Comparison of ENCODE assay signal across 8 cellular contexts in the genomic region with DNA sequence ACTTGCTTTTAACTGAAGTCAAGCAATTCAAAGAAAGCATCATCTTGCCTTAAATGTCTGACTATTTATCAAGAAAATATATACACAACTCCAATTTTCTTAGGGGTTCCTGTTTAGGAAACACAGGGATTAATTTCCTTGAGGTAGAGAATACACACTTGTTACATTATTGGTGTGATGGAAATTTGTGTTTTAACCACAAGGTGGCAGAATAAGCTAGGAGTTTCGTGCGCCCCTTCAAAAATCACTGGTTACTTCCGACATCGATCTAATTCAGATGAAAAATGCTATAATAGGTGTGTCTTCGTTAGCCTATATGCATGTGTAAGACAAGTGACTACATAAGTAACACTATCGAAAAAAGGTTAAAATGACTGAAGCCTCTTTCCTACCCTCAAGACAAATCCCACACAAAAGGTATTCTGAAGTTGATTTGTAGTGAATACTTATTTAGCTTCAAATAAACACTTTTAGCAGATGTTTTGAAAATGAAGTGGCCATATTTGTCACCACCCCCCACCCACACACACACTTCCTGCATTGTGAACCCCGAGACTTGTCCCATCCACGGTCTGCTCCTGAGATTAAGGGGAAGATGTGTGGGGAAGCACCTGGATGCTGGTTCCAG.
DNase-seq lines count a peak whose midpoint lies in the region; ATAC-seq and TF ChIP-seq lines count a peak whose summit lies in the region.

No MANE protein-coding gene starts in this region.

- H3K4me1 ChIP-seq in PC-3 (ENCODE audit: insufficient read depth, low read length): no peaks in the 10 kb centered on the region; the same call in 1 of the 2 replicates

- TF ChIP-seq CTCF in PC-3 (conservative IDR thresholded peaks at IDR 0.05; ENCODE audit: low read depth, low read length): peak; percentile 83
- peak; percentile 85 for TF ChIP-seq CTCF in progenitor cell of endocrine pancreas (IDR thresholded peaks at IDR 0.05; ENCODE audit: unreplicated experiment)

- CTCF ChIA-PET in PC-3 (lab: Charles Lee): interaction anchor here (1.6 kb wide), 1 partner anchor 1156 kb away, joined by 7 read pairs; no protein-coding TSS in a partner anchor

- H3K27me3 Mint-ChIP-seq in progenitor cell of endocrine pancreas: no peaks in the 10 kb centered on the region

- intact Hi-C loops in PC-3 (cut with micrococcal nuclease): loop anchor here (1.0 to 10.0 kb wide), 9 partner anchors 201 to 1723 kb away; no protein-coding TSS in a partner anchor

- H3K27me3 ChIP-seq in PC-3 (ENCODE audit: low read length): no peaks in the 10 kb centered on the region

- H3K9me3 Mint-ChIP-seq in progenitor cell of endocrine pancreas (ENCODE audit: low read depth): no peaks in the 10 kb centered on the region

- no peak overlapping the region for H3K27ac ChIP-seq in PC-3 (ENCODE audit: low read length)

- no peak for TF ChIP-seq POLR2A in erythroblast (IDR thresholded peaks at IDR 0.05; ENCODE audit: low read length)

- DNase-seq in Ammon's horn (ENCODE audit: low spot score) (peak; percentile 62), PC-3 (peak; percentile 84), erythroblast (lab: John Stamatoyannopoulos, UW) (peak; percentile 10 to 46), progenitor cell of endocrine pancreas (ENCODE audit: low spot score, unreplicated experiment) (no peak)
- no peak for DNase-seq in activated CD4-positive, alpha-beta T cell treated with anti-CD3 and anti-CD28 coated beads for 1 hour

- POLR2A ChIA-PET in PC-3 (lab: Charles Lee; ENCODE audit: unreplicated experiment): no interaction called here

- H3K4me3 ChIP-seq in PC-3 (ENCODE audit: low read length): peak overlapping the region; percentile 33; the same call in 1 of the 2 replicates

- H3K36me3 Mint-ChIP-seq in progenitor cell of endocrine pancreas (ENCODE audit: insufficient read depth): no peaks in the 10 kb centered on the region

- H3K36me3 ChIP-seq in PC-3 (ENCODE audit: low read depth, low read length): no peaks in the 10 kb centered on the region

- H3K4me1 Mint-ChIP-seq in progenitor cell of endocrine pancreas (ENCODE audit: low read depth): peaks cover 5% of the 10 kb centered on the region

- H3K9me3 ChIP-seq in PC-3 (ENCODE audit: low read length): no peaks in the 10 kb centered on the region

- no TSS peak for BruUV-seq in PC-3 (replicated peaks; lab: Mats Ljungman, UMichigan)

- no peaks in the 10 kb centered on the region for H4K20me1 ChIP-seq in PC-3 (ENCODE audit: low read length)

- H3K27ac Mint-ChIP-seq in progenitor cell of endocrine pancreas: no peak overlapping the region

- no peaks in the 10 kb centered on the region for H3F3A ChIP-seq in PC-3 (ENCODE audit: low read length, unreplicated experiment)

- peak overlapping the region; percentile 53 for H3K4me2 ChIP-seq in PC-3 (ENCODE audit: low read length)

- peak; percentile 68 for ATAC-seq in GM18517 (IDR thresholded peaks at IDR 0.05; ENCODE audit: unreplicated experiment)
- ATAC-seq in HG03460 (IDR thresholded peaks at IDR 0.05; ENCODE audit: unreplicated experiment): peak; percentile 65
- ATAC-seq in PC-3: peak; percentile 72
- ATAC-seq in activated CD4-positive, CD25-positive, alpha-beta regulatory T cell treated with anti-CD3 and anti-CD28 coated beads, Interleukin-2, amount 50 U/mL, for 24 hours: no peak

- no peaks in the 10 kb centered on the region for H3K79me2 ChIP-seq in PC-3 (ENCODE audit: low read length)

- H2AFZ ChIP-seq in PC-3 (ENCODE audit: low read length): peak overlapping the region; percentile 37

- H3K9ac ChIP-seq in PC-3 (ENCODE audit: low read length): no peak overlapping the region

- no peak overlapping the region for H3K4me3 Mint-ChIP-seq in progenitor cell of endocrine pancreas (ENCODE audit: low read depth)

- H3K9me2 ChIP-seq in PC-3 (replicated peaks; ENCODE audit: low read length): no peaks in the 10 kb centered on the region

Comparison
In these comparisons a context has a peak if more than half of its experiments do, and no peak if none do; other contexts are left out.
1. DNase-seq: peak in Ammon's horn (single experiment), PC-3 (single experiment) and erythroblast (2 of 2); none in progenitor cell of endocrine pancreas (single experiment) and activated CD4-positive, alpha-beta T cell treated with anti-CD3 and anti-CD28 coated beads for 1 hour (single experiment).
2. ATAC-seq: peak in GM18517 (single experiment), HG03460 (single experiment) and PC-3 (single experiment); none in activated CD4-positive, CD25-positive, alpha-beta regulatory T cell treated with anti-CD3 and anti-CD28 coated beads, Interleukin-2, amount 50 U/mL, for 24 hours (0 of 2).